Comparison of ENCODE assay signal across 23 cellular contexts in genomic region chr21:44934276-44934675, GRCh38.
"Had no signal": no experiment of that assay in that cellular context is flagged by ENCODE, and none has a peak within 500 bp of the region (broad histone marks: within the 10 kb centered on the region; RNA-seq: fewer than 3 reads in every experiment).

No MANE protein-coding gene starts in this region.

- H3K9me3 Mint-ChIP-seq: dendritic cell treated with granulocyte-macrophage colony-stimulating factor and Interleukin-4, amounts not matched to agents 40 ng/mL and 50 ng/mL, for 4 days; effector memory CD8-positive, alpha-beta T cell; naive thymus-derived CD4-positive, alpha-beta T cell; stimulated activated naive CD8-positive, alpha-beta T cell treated with anti-CD3 and anti-CD28 coated beads, Interleukin-15, amount 100 ng/mL, for 72 hours had no signal

- H3K27ac ChIP-seq: epithelial cell of prostate, esophagus muscularis mucosa, gastrocnemius medialis, heart right ventricle, psoas muscle, right lobe of liver, thoracic aorta, transverse colon had no signal

- H3K27me3 Mint-ChIP-seq: dendritic cell treated with granulocyte-macrophage colony-stimulating factor and Interleukin-4, amounts not matched to agents 40 ng/mL and 50 ng/mL, for 4 days; effector memory CD8-positive, alpha-beta T cell; naive thymus-derived CD4-positive, alpha-beta T cell; stimulated activated naive B cell treated with anti-CD40 and anti-IgM and Interleukin-4, amounts not matched to agents 10 μg/mL and 1 μg/mL and 100 μg/mL, for 72 hours; stimulated activated naive CD8-positive, alpha-beta T cell treated with anti-CD3 and anti-CD28 coated beads, Interleukin-15, amount 100 ng/mL, for 72 hours had no signal

- H3K4me3 Mint-ChIP-seq: effector memory CD8-positive, alpha-beta T cell; nephron progenitor cell; stimulated activated naive B cell treated with anti-CD40 and anti-IgM and Interleukin-4, amounts not matched to agents 10 μg/mL and 1 μg/mL and 100 μg/mL, for 72 hours; stimulated activated naive CD8-positive, alpha-beta T cell treated with anti-CD3 and anti-CD28 coated beads, Interleukin-15, amount 100 ng/mL, for 72 hours had no signal

- FAIRE-seq: colon, islet of Langerhans had no signal

- H3K9me3 ChIP-seq: esophagus muscularis mucosa, gastrocnemius medialis, neutrophil, psoas muscle, right lobe of liver, thoracic aorta, transverse colon had no signal

- DNase-seq: effector memory CD8-positive, alpha-beta T cell; gastrocnemius medialis; heart right ventricle; hypothalamus; mesenchymal stem cell; naive thymus-derived CD4-positive, alpha-beta T cell; nephron progenitor cell; retina; stimulated activated CD4-positive, alpha-beta T cell treated with anti-CD3 and anti-CD28 coated beads, Interleukin-2, amount 100 ng/mL, for 24 hours; stimulated activated CD4-positive, alpha-beta T cell treated with anti-CD3 and anti-CD28 coated beads, Interleukin-4, amount 100 ng/mL, for 4 hours; stimulated activated naive B cell treated with anti-CD40 and anti-IgM and Interleukin-4, amounts not matched to agents 10 μg/mL and 1 μg/mL and 100 μg/mL, for 72 hours; stimulated activated naive CD8-positive, alpha-beta T cell treated with anti-CD3 and anti-CD28 coated beads, Interleukin-15, amount 100 ng/mL, for 72 hours; transverse colon had no signal

- H3K27ac Mint-ChIP-seq: dendritic cell treated with granulocyte-macrophage colony-stimulating factor and Interleukin-4, amounts not matched to agents 40 ng/mL and 50 ng/mL, for 4 days; effector memory CD8-positive, alpha-beta T cell; nephron progenitor cell; stimulated activated naive B cell treated with anti-CD40 and anti-IgM and Interleukin-4, amounts not matched to agents 10 μg/mL and 1 μg/mL and 100 μg/mL, for 72 hours; stimulated activated naive CD8-positive, alpha-beta T cell treated with anti-CD3 and anti-CD28 coated beads, Interleukin-15, amount 100 ng/mL, for 72 hours had no signal

- H3K4me3 ChIP-seq: esophagus muscularis mucosa, gastrocnemius medialis, heart right ventricle, lung, psoas muscle, right lobe of liver, thoracic aorta, transverse colon had no signal

- H3K36me3 ChIP-seq: esophagus muscularis mucosa, gastrocnemius medialis, heart right ventricle, neutrophil, right lobe of liver, thoracic aorta, transverse colon had no signal

- H3K27me3 ChIP-seq: right lobe of liver had no signal
